Comparison of ENCODE assay signal across 7 cellular contexts in the genomic region with DNA sequence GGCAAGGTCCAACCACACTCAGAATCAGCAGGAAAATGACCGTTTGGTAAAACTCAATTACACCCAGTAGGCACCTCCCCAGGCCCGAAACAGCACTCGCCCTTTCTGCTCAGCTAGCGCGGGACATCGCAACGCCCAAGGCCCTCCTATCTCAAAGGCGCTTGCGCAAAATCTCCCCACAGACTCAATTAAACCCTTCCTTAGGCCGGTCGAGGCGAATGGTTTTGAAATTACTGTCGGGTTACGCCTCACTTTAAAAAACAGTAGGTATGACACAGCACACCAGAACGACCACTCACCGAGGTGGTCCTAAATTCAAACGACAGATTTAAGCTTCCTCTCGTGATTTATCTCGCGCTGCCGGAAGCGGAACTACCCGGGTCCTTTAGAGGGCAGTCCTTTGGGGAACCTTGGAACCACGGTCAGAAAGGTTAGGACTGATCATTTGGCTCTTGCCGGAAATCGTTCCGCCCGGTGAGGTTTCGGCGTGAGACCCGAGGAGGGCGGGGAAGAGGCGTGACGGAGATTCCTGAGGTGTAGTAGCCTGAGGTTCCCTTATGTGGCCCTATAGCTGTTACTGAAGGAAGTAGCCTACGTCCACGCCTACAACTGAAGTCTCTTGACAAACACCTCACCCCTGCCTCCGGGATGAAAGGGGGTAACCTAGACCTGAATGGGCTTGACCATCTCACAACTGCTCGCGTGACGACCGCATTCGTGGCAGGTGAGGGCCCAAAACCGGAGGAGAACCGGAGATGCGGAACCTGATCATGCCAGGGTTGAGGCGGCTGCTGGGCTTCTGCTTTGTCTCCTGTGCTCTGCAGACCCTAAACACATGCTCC.
DNase-seq lines count a peak whose midpoint lies in the region; ATAC-seq and TF ChIP-seq lines count a peak whose summit lies in the region.

A gene with protein sequence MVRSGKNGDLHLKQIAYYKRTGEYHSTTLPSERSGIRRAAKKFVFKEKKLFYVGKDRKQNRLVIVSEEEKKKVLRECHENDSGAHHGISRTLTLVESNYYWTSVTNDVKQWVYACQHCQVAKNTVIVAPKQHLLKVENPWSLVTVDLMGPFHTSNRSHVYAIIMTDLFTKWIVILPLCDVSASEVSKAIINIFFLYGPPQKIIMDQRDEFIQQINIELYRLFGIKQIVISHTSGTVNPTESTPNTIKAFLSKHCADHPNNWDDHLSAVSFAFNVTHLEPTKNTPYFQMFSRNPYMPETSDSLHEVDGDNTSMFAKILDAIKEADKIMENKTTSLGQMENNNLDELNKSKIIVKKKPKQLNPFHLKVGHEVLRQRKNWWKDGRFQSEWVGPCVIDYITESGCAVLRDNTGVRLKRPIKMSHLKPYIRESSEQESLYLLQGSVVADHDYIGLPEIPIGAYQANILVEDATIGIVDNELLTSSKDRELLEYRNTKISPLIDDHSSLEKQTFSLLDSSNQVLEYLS (minus strand): TSS at position 374 of the 842 bp plus-strand sequence. CDS start 11,431 bp downstream, outside the sequence.
A gene (plus strand): TSS at position 537 of the 842 bp plus-strand sequence. CDS start 9,289 bp downstream, outside the sequence.

- no peak for TF ChIP-seq CTCF in astrocyte of the cerebellum (IDR thresholded peaks at IDR 0.05; ENCODE audit: low read depth, low read length, missing control alignments)

- peak within 1 kb of the TSS; percentile 94 for H3K27ac ChIP-seq in rectal smooth muscle tissue (ENCODE audit: low read depth, low read length)

- no peaks in the 10 kb centered on the region for H3K27me3 ChIP-seq in rectal smooth muscle tissue (ENCODE audit: control insufficient read depth, insufficient read depth, low read length)

- ATAC-seq in GM18505 (IDR thresholded peaks at IDR 0.05; ENCODE audit: unreplicated experiment) (peak; percentile 93), HG02973 (IDR thresholded peaks at IDR 0.05; ENCODE audit: unreplicated experiment) (peak; percentile 92)

- DNase-seq in NCI-H2029 (lab: John Stamatoyannopoulos, UW) (peak; percentile 97), T-helper 22 cell (ENCODE audit: low read depth) (peak; percentile 92), astrocyte of the cerebellum (ENCODE audit: low read depth) (peak; percentile 98), hepatic stellate cell (ENCODE audit: low spot score) (peak; percentile 75)

- in situ Hi-C loops in astrocyte of the cerebellum (cut with HindIII; ENCODE audit: low sequenced_read_pairs) = no loop called here

- TF ChIP-seq POLR2A in GM18505 (IDR thresholded peaks at IDR 0.05; ENCODE audit: borderline replicate concordance, extremely low read depth, insufficient read depth, insufficient read length) = peak; percentile 83

- H3K4me3 ChIP-seq in astrocyte of the cerebellum (ENCODE audit: low read depth, low read length) = peak within 1 kb of the TSS; percentile 81
- H3K4me3 ChIP-seq in rectal smooth muscle tissue (ENCODE audit: low read length) = peak within 1 kb of the TSS; percentile 99

- H3K9ac ChIP-seq in rectal smooth muscle tissue (ENCODE audit: low read length) = peak within 1 kb of the TSS; percentile 98

- peaks cover 3% of the 10 kb centered on the region for H3K36me3 ChIP-seq in rectal smooth muscle tissue (ENCODE audit: control insufficient read depth, insufficient read depth, low read length)

- peaks cover 3% of the 10 kb centered on the region for H3K4me1 ChIP-seq in rectal smooth muscle tissue (ENCODE audit: control insufficient read depth, insufficient read depth, low read length)

Comparison
In these comparisons a context has a peak if more than half of its experiments do, and no peak if none do; other contexts are left out.
1. Peak in every context shown above with its lines: DNase-seq, ATAC-seq, H3K4me3 ChIP-seq and H3K27ac ChIP-seq.